In genomic region chr5:35202319-35203111, GRCh38 we compare ENCODE assay signal across 8 cellular contexts.
DNase-seq lines count a peak whose midpoint lies in the region; TF ChIP-seq lines count a peak whose summit lies in the region.

No MANE protein-coding gene starts in this region.

- peak; percentile 6 for DNase-seq in SKM-1 treated with dmso at 0.1 percent for 144 hours (lab: John Stamatoyannopoulos, UW; ENCODE audit: unreplicated experiment)
- DNase-seq in SKM-1 (lab: John Stamatoyannopoulos, UW; ENCODE audit: unreplicated experiment): no peak
- peak; percentile 26 for DNase-seq in HFF-Myc (ENCODE audit: extremely low read depth, low read depth)
- DNase-seq in NCI-H526 treated with DMSO at 0.1 percent for 48 hours (lab: John Stamatoyannopoulos, UW): peak; percentile 58
- DNase-seq in activated naive CD4-positive, alpha-beta T cell treated with Interleukin-2 at 50 U/mL for 16 hours: peak; percentile 27
- DNase-seq in hepatic stellate cell (ENCODE audit: low spot score): peak; percentile 9
- DNase-seq in stimulated activated CD4-positive, alpha-beta T cell treated with anti-CD3 and anti-CD28 coated beads, Interleukin-4, amount 100 ng/mL, for 24 hours: peak; percentile 40
- DNase-seq in NCI-H187 (lab: John Stamatoyannopoulos, UW): no peak

- H3K4me3 ChIP-seq in HFF-Myc (replicated peaks; ENCODE audit: low read depth, low read length): no peak overlapping the region

- peak; percentile 76 for TF ChIP-seq CTCF in HFF-Myc (IDR thresholded peaks at IDR 0.05; ENCODE audit: low read depth, low read length, missing control alignments)

Comparison
In these comparisons a context has a peak if more than half of its experiments do, and no peak if none do; other contexts are left out.
1. DNase-seq: peak in SKM-1 treated with dmso at 0.1 percent for 144 hours (single experiment), HFF-Myc (single experiment), NCI-H526 treated with DMSO at 0.1 percent for 48 hours (single experiment), activated naive CD4-positive, alpha-beta T cell treated with Interleukin-2 at 50 U/mL for 16 hours (single experiment), hepatic stellate cell (single experiment) and stimulated activated CD4-positive, alpha-beta T cell treated with anti-CD3 and anti-CD28 coated beads, Interleukin-4, amount 100 ng/mL, for 24 hours (single experiment); none in SKM-1 (single experiment) and NCI-H187 (0 of 2).